ENCODE assay signal across 11 cellular contexts in the genomic region with DNA sequence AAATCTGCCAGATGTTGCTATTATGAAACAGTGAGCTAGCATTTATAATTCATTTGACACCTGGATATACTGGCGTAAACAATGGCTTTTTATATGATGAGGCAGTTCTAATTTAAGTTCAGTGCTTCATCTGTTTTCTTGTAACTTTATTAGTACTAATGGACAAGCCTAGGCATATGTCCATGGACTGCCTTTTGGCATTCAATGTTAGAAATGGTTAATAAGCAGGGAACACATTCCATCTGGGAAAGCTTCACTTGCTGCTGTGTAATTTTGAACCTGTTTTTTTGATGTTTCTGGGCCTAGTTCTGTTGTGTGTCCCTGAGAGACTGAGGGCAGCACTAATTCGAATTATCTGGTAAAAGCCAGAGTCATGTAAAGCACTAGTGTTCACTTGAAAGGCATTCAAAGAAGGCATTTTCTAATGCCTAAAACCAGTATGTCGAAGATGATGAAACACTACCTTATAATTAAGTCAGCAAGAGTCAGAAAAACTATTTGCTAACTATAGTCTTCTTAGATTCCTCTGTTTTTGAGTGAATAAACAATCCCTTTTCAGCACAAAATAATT.
A peak's percentile ranks its signal among the peaks of the same experiment; 100 is the strongest.
DNase-seq lines count a peak whose midpoint lies in the region; ATAC-seq and TF ChIP-seq lines count a peak whose summit lies in the region.
"Had no signal": no experiment of that assay in that cellular context is flagged by ENCODE, and none has a peak within 500 bp of the region (broad histone marks: within the 10 kb centered on the region; RNA-seq: fewer than 3 reads in every experiment).

No MANE protein-coding gene starts in this region.

- H3K9me2 ChIP-seq in PC-9 (ENCODE audit: insufficient read depth), result no peaks in the 10 kb centered on the region

- TF ChIP-seq CTCF in PC-9 (conservative IDR thresholded peaks at IDR 0.05) (no peak), osteocyte (IDR thresholded peaks at IDR 0.05) (no peak), BE2C (IDR thresholded peaks at IDR 0.05; ENCODE audit: low read depth, low read length) (no peak)

- H3K36me3 ChIP-seq in PC-9 (ENCODE audit: low read depth) (no peaks in the 10 kb centered on the region), BE2C (no peaks in the 10 kb centered on the region)

- H3K4me2 ChIP-seq in PC-9, result peak overlapping the region; percentile 55

- peak overlapping the region; percentile 71 for H3K27ac Mint-ChIP-seq in osteocyte (ENCODE audit: unreplicated experiment)
- H3K27ac Mint-ChIP-seq: activated naive CD4-positive, alpha-beta T cell treated with anti-CD3 and anti-CD28 coated beads, Interleukin-2, amount 10 ng/mL, durations not matched to agents 7 days and 5 days had no signal

- H3K27me3 ChIP-seq in PC-9 (ENCODE audit: insufficient read depth, low read depth), result no peaks in the 10 kb centered on the region
- H3K27me3 ChIP-seq in BE2C, result no peaks in the 10 kb centered on the region

- no TSS peak for BruUV-seq in PC-9 (replicated peaks; lab: Mats Ljungman, UMichigan)

- H4K20me1 ChIP-seq in PC-9 (ENCODE audit: insufficient read depth), result no peaks in the 10 kb centered on the region

- POLR2A ChIA-PET in PC-9 (lab: Charles Lee; ENCODE audit: unreplicated experiment), result interaction anchor here (0.6 kb wide), 1 partner anchor 281 kb away, joined by 3 read pairs; no protein-coding TSS in a partner anchor

- H3K4me3 ChIP-seq in PC-9 (no peak overlapping the region), BE2C (ENCODE audit: low read depth, low read length) (no peak overlapping the region)

- peak; percentile 96 for DNase-seq in EH (ENCODE audit: low read depth)
- DNase-seq in PC-9, result peak in 1 of 2 experiments; percentile 61
- no peak for DNase-seq in osteocyte (ENCODE audit: extremely low spot score, unreplicated experiment)
- no peak for DNase-seq in SHP77 (lab: John Stamatoyannopoulos, UW)
- no peak for DNase-seq in BE2C
- DNase-seq: activated naive CD4-positive, alpha-beta T cell treated with anti-CD3 and anti-CD28 coated beads, Interleukin-2, amount 10 ng/mL, durations not matched to agents 7 days and 5 days; midbrain; SHP77 treated with DMSO at 0.1 percent for 48 hours had no signal

- H3K4me3 Mint-ChIP-seq in osteocyte (ENCODE audit: unreplicated experiment), result no peak overlapping the region
- H3K4me3 Mint-ChIP-seq: activated naive CD4-positive, alpha-beta T cell treated with anti-CD3 and anti-CD28 coated beads, Interleukin-2, amount 10 ng/mL, durations not matched to agents 7 days and 5 days had no signal

- H3K4me1 Mint-ChIP-seq in osteocyte (ENCODE audit: unreplicated experiment), result peaks cover 52% of the 10 kb centered on the region
- H3K4me1 Mint-ChIP-seq: activated naive CD4-positive, alpha-beta T cell treated with anti-CD3 and anti-CD28 coated beads, Interleukin-2, amount 10 ng/mL, durations not matched to agents 7 days and 5 days had no signal

- no peaks in the 10 kb centered on the region for H3F3A ChIP-seq in PC-9 (ENCODE audit: insufficient read depth, low read depth)

- H3K27ac ChIP-seq in PC-9, result peak overlapping the region; percentile 97

- CTCF ChIA-PET in PC-9 (lab: Charles Lee), result no interaction called here

- peaks cover 29% of the 10 kb centered on the region for H3K36me3 Mint-ChIP-seq in osteocyte (ENCODE audit: unreplicated experiment)
- H3K36me3 Mint-ChIP-seq: activated naive CD4-positive, alpha-beta T cell treated with anti-CD3 and anti-CD28 coated beads, Interleukin-2, amount 10 ng/mL, durations not matched to agents 7 days and 5 days had no signal

- no peaks in the 10 kb centered on the region for H3K9me3 ChIP-seq in PC-9 (ENCODE audit: insufficient read depth, low read depth)
- H3K9me3 ChIP-seq in BE2C, result no peaks in the 10 kb centered on the region

- intact Hi-C loops in PC-9 (cut with micrococcal nuclease; ENCODE audit: unreplicated experiment), result no loop called here

- H3K4me1 ChIP-seq in PC-9 (replicated peaks; ENCODE audit: insufficient read depth), result peaks cover 24% of the 10 kb centered on the region
- no peaks in the 10 kb centered on the region for H3K4me1 ChIP-seq in BE2C

- ATAC-seq in esophagus mucosa, result peak; percentile 85
- no peak for ATAC-seq in HG03039 (IDR thresholded peaks at IDR 0.05; ENCODE audit: unreplicated experiment)
- ATAC-seq in HG03139 (IDR thresholded peaks at IDR 0.05; ENCODE audit: unreplicated experiment), result no peak

- H3K9me3 Mint-ChIP-seq in osteocyte (ENCODE audit: unreplicated experiment), result no peaks in the 10 kb centered on the region
- H3K9me3 Mint-ChIP-seq: activated naive CD4-positive, alpha-beta T cell treated with anti-CD3 and anti-CD28 coated beads, Interleukin-2, amount 10 ng/mL, durations not matched to agents 7 days and 5 days had no signal

- peak overlapping the region; percentile 78 for H2AFZ ChIP-seq in PC-9

- no peaks in the 10 kb centered on the region for H3K27me3 Mint-ChIP-seq in osteocyte (ENCODE audit: unreplicated experiment)
- H3K27me3 Mint-ChIP-seq: activated naive CD4-positive, alpha-beta T cell treated with anti-CD3 and anti-CD28 coated beads, Interleukin-2, amount 10 ng/mL, durations not matched to agents 7 days and 5 days had no signal

- H3K79me2 ChIP-seq in PC-9 (ENCODE audit: low read depth), result no peaks in the 10 kb centered on the region
